In genomic region chr6:36598739-36599318, GRCh38 we compare ENCODE assay signal across 9 cellular contexts. TPM values are rescaled to one million over a fixed set of nuclear protein-coding genes. Genes with fewer than 3 reads are reported as not detected.
A peak's percentile ranks its signal among the peaks of the same experiment; 100 is the strongest.
DNase-seq lines count a peak whose midpoint lies in the region; ATAC-seq and TF ChIP-seq lines count a peak whose summit lies in the region.
"Had no signal": no experiment of that assay in that cellular context is flagged by ENCODE, and none has a peak within 500 bp of the region (broad histone marks: within the 10 kb centered on the region; RNA-seq: fewer than 3 reads in every experiment).

No MANE protein-coding gene starts in this region.

- intact Hi-C loops in activated CD8-positive, alpha-beta T cell treated with anti-CD3 and anti-CD28 coated beads for 36 hours (cut with micrococcal nuclease): loop anchor here (5.0 kb wide), 1 partner anchor 52 kb away; the partner anchor contains the start of gene STK38

- H3K4me3 ChIP-seq in HFF-Myc (replicated peaks; ENCODE audit: low read depth, low read length) (peak overlapping the region; percentile 75), iPS-15b (ENCODE audit: low read depth, low read length) (peak overlapping the region; percentile 98)

- peak overlapping the region; percentile 86 for H3K4me3 Mint-ChIP-seq in activated CD8-positive, alpha-beta T cell treated with anti-CD3 and anti-CD28 coated beads for 36 hours
- peak overlapping the region; percentile 81 for H3K4me3 Mint-ChIP-seq in stimulated activated effector memory CD8-positive, alpha-beta T cell treated with anti-CD3 and anti-CD28 coated beads, Interleukin-12 subunit alpha, Interleukin-12 subunit beta, amount 100 ng/mL, for 72 hours

- CTCF ChIA-PET in activated CD8-positive, alpha-beta T cell treated with anti-CD3 and anti-CD28 coated beads for 36 hours (lab: Charles Lee): interaction anchor here (0.8 to 4.2 kb wide), 8 partner anchors 8 to 167 kb away, joined by 3 to 21 read pairs (median 8); no protein-coding TSS in a partner anchor

- H3K27me3 ChIP-seq in iPS-15b (ENCODE audit: control insufficient read depth, insufficient read depth, low read length): no peaks in the 10 kb centered on the region
- H3K27me3 ChIP-seq: adrenal gland had no signal

- no peak for ATAC-seq in activated CD8-positive, alpha-beta T cell treated with anti-CD3 and anti-CD28 coated beads for 36 hours
- no peak for ATAC-seq in stimulated activated effector memory CD8-positive, alpha-beta T cell treated with anti-CD3 and anti-CD28 coated beads, Interleukin-12 subunit alpha, Interleukin-12 subunit beta, amount 100 ng/mL, for 72 hours

- H3K4me1 ChIP-seq in iPS-15b (ENCODE audit: control insufficient read depth, insufficient read depth, low read length): peaks cover 6% of the 10 kb centered on the region

- peaks cover 51% of the 10 kb centered on the region for H3K4me1 Mint-ChIP-seq in activated CD8-positive, alpha-beta T cell treated with anti-CD3 and anti-CD28 coated beads for 36 hours (ENCODE audit: low read depth)
- peaks cover 67% of the 10 kb centered on the region for H3K4me1 Mint-ChIP-seq in stimulated activated effector memory CD8-positive, alpha-beta T cell treated with anti-CD3 and anti-CD28 coated beads, Interleukin-12 subunit alpha, Interleukin-12 subunit beta, amount 100 ng/mL, for 72 hours

- H3K36me3 Mint-ChIP-seq in activated CD8-positive, alpha-beta T cell treated with anti-CD3 and anti-CD28 coated beads for 36 hours (ENCODE audit: low read depth): peaks cover 94% of the 10 kb centered on the region
- H3K36me3 Mint-ChIP-seq in stimulated activated effector memory CD8-positive, alpha-beta T cell treated with anti-CD3 and anti-CD28 coated beads, Interleukin-12 subunit alpha, Interleukin-12 subunit beta, amount 100 ng/mL, for 72 hours: peaks cover 100% of the 10 kb centered on the region

- H3K9me3 Mint-ChIP-seq in activated CD8-positive, alpha-beta T cell treated with anti-CD3 and anti-CD28 coated beads for 36 hours: no peaks in the 10 kb centered on the region
- no peaks in the 10 kb centered on the region for H3K9me3 Mint-ChIP-seq in stimulated activated effector memory CD8-positive, alpha-beta T cell treated with anti-CD3 and anti-CD28 coated beads, Interleukin-12 subunit alpha, Interleukin-12 subunit beta, amount 100 ng/mL, for 72 hours

- DNase-seq in HFF-Myc (ENCODE audit: extremely low read depth, low read depth) (no peak), AG20443 (ENCODE audit: low spot score) (no peak), HK-2 (ENCODE audit: unreplicated experiment) (no peak)
- no peak for DNase-seq in activated CD8-positive, alpha-beta T cell treated with anti-CD3 and anti-CD28 coated beads for 36 hours
- no peak for DNase-seq in stimulated activated effector memory CD8-positive, alpha-beta T cell treated with anti-CD3 and anti-CD28 coated beads, Interleukin-12 subunit alpha, Interleukin-12 subunit beta, amount 100 ng/mL, for 72 hours (ENCODE audit: low spot score in 2 of 2)
- DNase-seq in stimulated activated CD4-positive, alpha-beta T cell treated with anti-CD3 and anti-CD28 coated beads, Interleukin-2, amount 100 ng/mL, for 48 hours: no peak
- DNase-seq: NCI-H1092 treated with DMSO at 0.1 percent for 48 hours had no signal

- no peak overlapping the region for H3K9ac ChIP-seq in iPS-15b (ENCODE audit: low read depth, low read length)

- POLR2A ChIA-PET in activated CD8-positive, alpha-beta T cell treated with anti-CD3 and anti-CD28 coated beads for 36 hours (lab: Charles Lee): interaction anchor here (0.6 to 8.9 kb wide), 21 partner anchors 9 to 477 kb away, joined by 3 to 139 read pairs (median 3); partner anchors contain the start of genes MTCH1 and STK38

- TF ChIP-seq CTCF in HFF-Myc (IDR thresholded peaks at IDR 0.05; ENCODE audit: low read depth, low read length, missing control alignments): no peak
- TF ChIP-seq CTCF in activated CD8-positive, alpha-beta T cell treated with anti-CD3 and anti-CD28 coated beads for 36 hours (IDR thresholded peaks at IDR 0.05): no peak

- H3K27me3 Mint-ChIP-seq in activated CD8-positive, alpha-beta T cell treated with anti-CD3 and anti-CD28 coated beads for 36 hours: no peaks in the 10 kb centered on the region

- peak overlapping the region; percentile 75 for H3K27ac Mint-ChIP-seq in activated CD8-positive, alpha-beta T cell treated with anti-CD3 and anti-CD28 coated beads for 36 hours
- H3K27ac Mint-ChIP-seq in stimulated activated effector memory CD8-positive, alpha-beta T cell treated with anti-CD3 and anti-CD28 coated beads, Interleukin-12 subunit alpha, Interleukin-12 subunit beta, amount 100 ng/mL, for 72 hours: peak overlapping the region; percentile 99

- H3K36me3 ChIP-seq in iPS-15b (ENCODE audit: control insufficient read depth, insufficient read depth, low read length): peaks cover 70% of the 10 kb centered on the region

- no peaks in the 10 kb centered on the region for H3K9me3 ChIP-seq in iPS-15b (ENCODE audit: control insufficient read depth, insufficient read depth, low read length)
- H3K9me3 ChIP-seq: adrenal gland had no signal

RNA-seq across cellular contexts. Expression of gene SRSF3, which starts 4.7 kb away (rescaled TPM):
- 100 to 1,000 TPM; 402 to 404 TPM for total RNA-seq in activated CD8-positive, alpha-beta T cell treated with anti-CD3 and anti-CD28 coated beads for 36 hours

RNA-seq across cellular contexts. Expression of gene STK38, which starts 51.5 kb away (rescaled TPM):
- total RNA-seq in activated CD8-positive, alpha-beta T cell treated with anti-CD3 and anti-CD28 coated beads for 36 hours: 10 to 100 TPM; 22.9 to 23.4 TPM
